Comparison of ENCODE assay signal across 8 cellular contexts in genomic region chr10:86968271-86968993, GRCh38. TPM values are rescaled to one million over a fixed set of nuclear protein-coding genes. Genes with fewer than 3 reads are reported as not detected.
DNase-seq lines count a peak whose midpoint lies in the region; ATAC-seq and TF ChIP-seq lines count a peak whose summit lies in the region.

Gene ADIRF (plus strand): TSS chr10:86968482. CDS start chr10:86968545, 63 bp downstream.

- H3K4me1 ChIP-seq in MM.1S (ENCODE audit: low read length): no peaks in the 10 kb centered on the region

- no peaks in the 10 kb centered on the region for H3K9me2 ChIP-seq in MM.1S (replicated peaks; ENCODE audit: insufficient read depth, low read length)

- no peaks in the 10 kb centered on the region for H3K27me3 ChIP-seq in MM.1S (replicated peaks; ENCODE audit: insufficient read depth, low read length)

- H3F3A ChIP-seq in MM.1S (ENCODE audit: insufficient read depth, low read length): no peaks in the 10 kb centered on the region

- no peak for ATAC-seq in activated naive CD4-positive, alpha-beta T cell treated with anti-CD3 and anti-CD28 coated beads, Interleukin-2, amount 50 U/mL, for 72 hours

- no peaks in the 10 kb centered on the region for H3K9me3 ChIP-seq in MM.1S (replicated peaks; ENCODE audit: insufficient read depth, low read length)

- no peaks in the 10 kb centered on the region for H3K9me3 Mint-ChIP-seq in activated naive CD4-positive, alpha-beta T cell treated with anti-CD3 and anti-CD28 coated beads, Interleukin-2, amount 10 ng/mL, durations not matched to agents 7 days and 5 days
- H3K9me3 Mint-ChIP-seq in activated naive CD4-positive, alpha-beta T cell treated with anti-CD3 and anti-CD28 coated beads, Interleukin-2, amount 50 U/mL, for 72 hours: no peaks in the 10 kb centered on the region

- no peak for DNase-seq in activated naive CD4-positive, alpha-beta T cell treated with anti-CD3 and anti-CD28 coated beads, Interleukin-2, amount 10 ng/mL, durations not matched to agents 7 days and 5 days
- DNase-seq in activated naive CD4-positive, alpha-beta T cell treated with anti-CD3 and anti-CD28 coated beads, Interleukin-2, amount 50 U/mL, for 72 hours (ENCODE audit: low spot score in 2 of 2): no peak
- DNase-seq in lung microvascular endothelial cell (ENCODE audit: low read depth in 2 of 2) (peak; percentile 23 to 36), ureter (ENCODE audit: low spot score) (peak; percentile 91), NCI-H2029 treated with DMSO at 0.1 percent for 48 hours (lab: John Stamatoyannopoulos, UW) (no peak), MM.1S (no peak), NCI-H187 treated with DMSO at 0.1 percent for 48 hours (lab: John Stamatoyannopoulos, UW) (no peak)

- peak within 1 kb of the TSS; percentile 91 for H3K27ac ChIP-seq in cingulate gyrus (ENCODE audit: low read depth, low read length)
- no peak within 1 kb of the TSS for H3K27ac ChIP-seq in MM.1S (ENCODE audit: low read length)

- no peaks in the 10 kb centered on the region for H4K20me1 ChIP-seq in MM.1S (ENCODE audit: insufficient read depth, low read length)

- no peak within 1 kb of the TSS for H3K4me3 Mint-ChIP-seq in activated naive CD4-positive, alpha-beta T cell treated with anti-CD3 and anti-CD28 coated beads, Interleukin-2, amount 10 ng/mL, durations not matched to agents 7 days and 5 days

- H3K9ac ChIP-seq in MM.1S (ENCODE audit: low read length): no peak within 1 kb of the TSS

- TF ChIP-seq CTCF in MM.1S (IDR thresholded peaks at IDR 0.05; ENCODE audit: low read length): no peak

- H3K4me1 Mint-ChIP-seq in activated naive CD4-positive, alpha-beta T cell treated with anti-CD3 and anti-CD28 coated beads, Interleukin-2, amount 10 ng/mL, durations not matched to agents 7 days and 5 days: peaks cover 43% of the 10 kb centered on the region

- no peaks in the 10 kb centered on the region for H3K79me2 ChIP-seq in MM.1S (ENCODE audit: low read length)

- peak within 1 kb of the TSS; percentile 58 for H3K27ac Mint-ChIP-seq in activated naive CD4-positive, alpha-beta T cell treated with anti-CD3 and anti-CD28 coated beads, Interleukin-2, amount 10 ng/mL, durations not matched to agents 7 days and 5 days
- no peak within 1 kb of the TSS for H3K27ac Mint-ChIP-seq in activated naive CD4-positive, alpha-beta T cell treated with anti-CD3 and anti-CD28 coated beads, Interleukin-2, amount 50 U/mL, for 72 hours

- no peaks in the 10 kb centered on the region for H3K36me3 ChIP-seq in MM.1S (replicated peaks; ENCODE audit: insufficient read depth, low read length)

- H3K27me3 Mint-ChIP-seq in activated naive CD4-positive, alpha-beta T cell treated with anti-CD3 and anti-CD28 coated beads, Interleukin-2, amount 10 ng/mL, durations not matched to agents 7 days and 5 days: peaks cover 69% of the 10 kb centered on the region

- no peak within 1 kb of the TSS for H2AFZ ChIP-seq in MM.1S (ENCODE audit: low read length)

- no peaks in the 10 kb centered on the region for H3K36me3 Mint-ChIP-seq in activated naive CD4-positive, alpha-beta T cell treated with anti-CD3 and anti-CD28 coated beads, Interleukin-2, amount 10 ng/mL, durations not matched to agents 7 days and 5 days
- H3K36me3 Mint-ChIP-seq in activated naive CD4-positive, alpha-beta T cell treated with anti-CD3 and anti-CD28 coated beads, Interleukin-2, amount 50 U/mL, for 72 hours: no peaks in the 10 kb centered on the region

- H3K4me2 ChIP-seq in MM.1S (ENCODE audit: low read depth, low read length): no peak within 1 kb of the TSS

- CTCF ChIA-PET in activated naive CD4-positive, alpha-beta T cell treated with anti-CD3 and anti-CD28 coated beads, Interleukin-2, amount 10 ng/mL, durations not matched to agents 7 days and 5 days (lab: Charles Lee): interaction anchor here (1.1 to 5.4 kb wide), 2 partner anchors 8 to 29 kb away, joined by 6 to 46 read pairs; no protein-coding TSS in a partner anchor

- H3K4me3 ChIP-seq in MM.1S (ENCODE audit: low read length): no peak within 1 kb of the TSS

RNA-seq across cellular contexts. Expression of gene ADIRF, which starts in this region (rescaled TPM):
- not detected for total RNA-seq in activated naive CD4-positive, alpha-beta T cell treated with anti-CD3 and anti-CD28 coated beads, Interleukin-2, amount 50 U/mL, for 72 hours
- 10.1 and 37.7 TPM in 2 replicates for total RNA-seq in lung microvascular endothelial cell
- 790 TPM for total RNA-seq in ureter

Comparison
In these comparisons a context has a peak if more than half of its experiments do, and no peak if none do; other contexts are left out.
1. RNA of gene ADIRF (total RNA-seq): 790 TPM in ureter (single experiment); 10.1 to 37.7 TPM in lung microvascular endothelial cell and not detected in activated naive CD4-positive, alpha-beta T cell treated with anti-CD3 and anti-CD28 coated beads, Interleukin-2, amount 50 U/mL, for 72 hours; every median in the first group is over 10 times any median in the second.
2. DNase-seq: peak in lung microvascular endothelial cell (2 of 2) and ureter (single experiment); none in activated naive CD4-positive, alpha-beta T cell treated with anti-CD3 and anti-CD28 coated beads, Interleukin-2, amount 10 ng/mL, durations not matched to agents 7 days and 5 days (single experiment), activated naive CD4-positive, alpha-beta T cell treated with anti-CD3 and anti-CD28 coated beads, Interleukin-2, amount 50 U/mL, for 72 hours (0 of 2), NCI-H2029 treated with DMSO at 0.1 percent for 48 hours (single experiment), MM.1S (single experiment) and NCI-H187 treated with DMSO at 0.1 percent for 48 hours (single experiment).